In the genomic region with DNA sequence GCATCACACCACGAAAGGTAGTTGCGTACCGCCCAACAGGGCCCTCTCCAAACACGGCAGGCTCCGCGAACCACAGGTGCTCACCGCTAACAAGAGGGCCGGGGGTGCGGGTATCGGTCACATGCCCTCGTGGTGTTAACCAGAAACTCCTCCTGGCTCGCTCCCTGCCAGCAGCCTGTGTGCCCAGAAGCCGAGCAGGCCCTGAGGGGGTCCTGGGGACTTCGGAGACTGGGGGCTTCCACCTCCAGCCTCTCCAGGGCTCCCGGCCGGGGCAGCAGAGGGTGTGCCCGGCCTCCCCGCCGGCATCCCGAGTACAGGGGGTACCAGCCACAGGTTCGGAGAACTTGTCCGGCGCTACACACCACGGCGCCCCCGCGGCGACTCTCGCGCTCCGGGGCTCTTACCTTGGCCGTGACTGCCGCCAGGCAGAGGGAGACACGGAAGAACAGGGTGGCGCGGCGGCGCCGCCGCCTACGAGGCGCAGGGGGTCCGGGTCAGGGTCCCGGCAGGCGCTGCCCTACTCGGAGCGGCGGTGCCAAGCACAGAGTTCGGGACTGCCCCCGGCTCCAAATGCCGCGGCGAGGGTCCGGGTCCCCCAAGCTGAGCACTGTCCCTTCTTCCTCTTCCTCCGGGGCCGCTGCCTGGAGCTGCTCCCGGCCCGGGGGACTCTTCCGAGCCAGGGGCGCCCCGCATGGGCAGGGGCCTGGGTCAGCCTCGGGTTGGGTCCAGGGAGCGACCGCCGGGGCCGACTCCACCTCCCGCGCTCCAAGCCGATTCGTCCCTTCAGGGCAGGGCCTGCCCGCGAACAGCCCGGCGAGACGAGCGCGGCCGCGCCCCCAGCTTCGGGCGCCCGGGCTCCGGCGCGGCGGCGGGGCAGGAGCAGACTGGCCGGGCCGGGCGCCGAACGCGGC, we compare ENCODE assay signal across 7 cellular contexts. TPM values are rescaled to one million over a fixed set of nuclear protein-coding genes. Genes with fewer than 3 reads are reported as not detected.
DNase-seq lines count a peak whose midpoint lies in the region; ATAC-seq and TF ChIP-seq lines count a peak whose summit lies in the region.

A gene (minus strand): TSS at position 886 of the 911 bp plus-strand sequence.

- H3K9me3 Mint-ChIP-seq in endothelial cell (ENCODE audit: unreplicated experiment) (no peaks in the 10 kb centered on the region), mesothelial cell of epicardium (no peaks in the 10 kb centered on the region)

- peak within 1 kb of the TSS; percentile 84 to 86 for H3K27ac ChIP-seq in tibial artery

- H3K27ac Mint-ChIP-seq in endothelial cell (ENCODE audit: unreplicated experiment) (no peak within 1 kb of the TSS), mesothelial cell of epicardium (peak within 1 kb of the TSS; percentile 94)

- intact Hi-C loops in tibial artery (cut with DNase I; ENCODE audit: low total_unique reads) = loop anchor here (5.0 to 10.0 kb wide), 2 partner anchors 68 to 1105 kb away; no protein-coding TSS in a partner anchor

- peak; percentile 28 for ATAC-seq in GM18511 (IDR thresholded peaks at IDR 0.05; ENCODE audit: unreplicated experiment)
- ATAC-seq in HG02852 (IDR thresholded peaks at IDR 0.05; ENCODE audit: unreplicated experiment) = peak; percentile 19

- H3K4me1 Mint-ChIP-seq in endothelial cell (ENCODE audit: unreplicated experiment) (peaks cover 30% of the 10 kb centered on the region), mesothelial cell of epicardium (peaks cover 37% of the 10 kb centered on the region)

- no peak for DNase-seq in SK-MEL-5 (ENCODE audit: low read depth, low spot score)
- DNase-seq in endothelial cell (ENCODE audit: low spot score) = peak; percentile 46
- DNase-seq in mesothelial cell of epicardium (ENCODE audit: low spot score in 2 of 2, unreplicated experiment in 2 of 2) = peak; percentile 41 to 63
- peak; percentile 25 to 71 for DNase-seq in tibial artery
- no peak for DNase-seq in NCI-H1436 (lab: John Stamatoyannopoulos, UW)

- H3K36me3 Mint-ChIP-seq in endothelial cell (ENCODE audit: low read depth, unreplicated experiment) (peaks cover 8% of the 10 kb centered on the region), mesothelial cell of epicardium (no peaks in the 10 kb centered on the region)

- H3K36me3 ChIP-seq in tibial artery = no peaks in the 10 kb centered on the region

- no peaks in the 10 kb centered on the region for H3K9me3 ChIP-seq in tibial artery

- no peak for TF ChIP-seq CTCF in endothelial cell (IDR thresholded peaks at IDR 0.05; ENCODE audit: unreplicated experiment)
- no peak for TF ChIP-seq CTCF in mesothelial cell of epicardium (IDR thresholded peaks at IDR 0.05; ENCODE audit: unreplicated experiment)
- no peak for TF ChIP-seq CTCF in tibial artery (IDR thresholded peaks at IDR 0.05)

- H3K27me3 Mint-ChIP-seq in endothelial cell (ENCODE audit: unreplicated experiment) = peaks cover 10% of the 10 kb centered on the region
- peaks cover 26% of the 10 kb centered on the region for H3K27me3 Mint-ChIP-seq in mesothelial cell of epicardium (ENCODE audit: low read depth)

- peak within 1 kb of the TSS; percentile 96 for H3K4me3 Mint-ChIP-seq in endothelial cell (ENCODE audit: unreplicated experiment)
- peak within 1 kb of the TSS; percentile 94 for H3K4me3 Mint-ChIP-seq in mesothelial cell of epicardium

- peak within 1 kb of the TSS; percentile 88 to 96 for H3K4me3 ChIP-seq in tibial artery

- no peaks in the 10 kb centered on the region for H3K27me3 ChIP-seq in tibial artery

- in situ Hi-C loops in SK-MEL-5 (cut with HindIII; ENCODE audit: low pct_unique_long_range_greater_than_20kb, low sequenced_read_pairs) = no loop called here

- H3K4me1 ChIP-seq in tibial artery = peaks cover 0 to 22% (median 19%) of the 10 kb centered on the region in 4 donors

RNA-seq across cellular contexts. Expression of the gene that starts here (rescaled TPM):
- 22.0 and 26.4 TPM in 2 replicates for total RNA-seq in SK-MEL-5 (2014; rRNA removed; shearing (Covaris generic))
- 20.1 and 25.4 TPM in 2 replicates for polyA plus RNA-seq in SK-MEL-5 (2015; cell fraction: cytosol; rRNA removed)
- polyA plus RNA-seq in SK-MEL-5 (2015; cell fraction: nucleus; rRNA removed) = 20.3 and 29.6 TPM in 2 replicates
- total RNA-seq in endothelial cell (ENCODE audit: unreplicated experiment) (25.4 TPM), mesothelial cell of epicardium (29.8 to 35.7 TPM (median 32.3 TPM) in 3 replicates)

Comparison
In these comparisons a context has a peak if more than half of its experiments do, and no peak if none do; other contexts are left out.
1. DNase-seq: peak in endothelial cell (single experiment), mesothelial cell of epicardium (2 of 2) and tibial artery (2 of 2); none in SK-MEL-5 (single experiment) and NCI-H1436 (single experiment).